ENCODE assay signal across 8 cellular contexts in genomic region chr12:25194722-25195055, GRCh38. TPM values are rescaled to one million over a fixed set of nuclear protein-coding genes. Genes with fewer than 3 reads are reported as not detected.
A peak's percentile ranks its signal among the peaks of the same experiment; 100 is the strongest.
DNase-seq lines count a peak whose midpoint lies in the region; ATAC-seq and TF ChIP-seq lines count a peak whose summit lies in the region.

No MANE protein-coding gene starts in this region.

- H3K27me3 ChIP-seq in stomach smooth muscle (ENCODE audit: control insufficient read depth in 1 of 2, insufficient read depth in 2 of 2, low read length in 2 of 2) = no peaks in the 10 kb centered on the region

- peaks cover 9% of the 10 kb centered on the region for H3K4me1 ChIP-seq in stomach smooth muscle (ENCODE audit: control insufficient read depth, insufficient read depth, low read length)

- DNase-seq in T-helper 1 cell (no peak), GM19238 (ENCODE audit: insufficient read length, low spot score) (no peak), islet precursor cell (no peak)
- no peak for DNase-seq in activated CD8-positive, alpha-beta T cell treated with anti-CD3 and anti-CD28 coated beads for 36 hours

- peak overlapping the region; percentile 92 for H3K27ac Mint-ChIP-seq in T-helper 1 cell treated with Interleukin-12 subunit alpha and Interleukin-12 subunit beta and Interleukin-4 antibody, amounts not matched to agents 30 μg/mL and 1 μg/mL, for 36 hours
- peak overlapping the region; percentile 95 for H3K27ac Mint-ChIP-seq in activated CD8-positive, alpha-beta T cell treated with anti-CD3 and anti-CD28 coated beads for 36 hours

- H3K9me3 ChIP-seq in iPS-18c (ENCODE audit: control insufficient read depth, insufficient read depth, low read length) = no peaks in the 10 kb centered on the region
- no peaks in the 10 kb centered on the region for H3K9me3 ChIP-seq in stomach smooth muscle (ENCODE audit: control insufficient read depth in 2 of 2, low read length in 2 of 2)

- peaks cover 5% of the 10 kb centered on the region for H3K27me3 Mint-ChIP-seq in T-helper 1 cell treated with Interleukin-12 subunit alpha and Interleukin-12 subunit beta and Interleukin-4 antibody, amounts not matched to agents 30 μg/mL and 1 μg/mL, for 36 hours (ENCODE audit: low read depth)
- H3K27me3 Mint-ChIP-seq in activated CD8-positive, alpha-beta T cell treated with anti-CD3 and anti-CD28 coated beads for 36 hours = no peaks in the 10 kb centered on the region

- peak overlapping the region; percentile 95 for H3K27ac ChIP-seq in stomach smooth muscle (ENCODE audit: low read length)

- POLR2A ChIA-PET in activated CD8-positive, alpha-beta T cell treated with anti-CD3 and anti-CD28 coated beads for 36 hours (lab: Charles Lee) = interaction anchor here (1.5 kb wide), 1 partner anchor 14 kb away, joined by 5 read pairs; no protein-coding TSS in a partner anchor

- peaks cover 23% of the 10 kb centered on the region for H3K4me1 Mint-ChIP-seq in T-helper 1 cell treated with Interleukin-12 subunit alpha and Interleukin-12 subunit beta and Interleukin-4 antibody, amounts not matched to agents 30 μg/mL and 1 μg/mL, for 36 hours (ENCODE audit: low read depth)
- H3K4me1 Mint-ChIP-seq in activated CD8-positive, alpha-beta T cell treated with anti-CD3 and anti-CD28 coated beads for 36 hours (ENCODE audit: low read depth) = peaks cover 16% of the 10 kb centered on the region

- peak overlapping the region; percentile 71 to 97 for H3K9ac ChIP-seq in stomach smooth muscle (ENCODE audit: low read length in 2 of 2)

- peak overlapping the region; percentile 99 for H3K4me3 Mint-ChIP-seq in T-helper 1 cell treated with Interleukin-12 subunit alpha and Interleukin-12 subunit beta and Interleukin-4 antibody, amounts not matched to agents 30 μg/mL and 1 μg/mL, for 36 hours
- peak overlapping the region; percentile 92 for H3K4me3 Mint-ChIP-seq in activated CD8-positive, alpha-beta T cell treated with anti-CD3 and anti-CD28 coated beads for 36 hours

- intact Hi-C loops in activated CD8-positive, alpha-beta T cell treated with anti-CD3 and anti-CD28 coated beads for 36 hours (cut with micrococcal nuclease) = loop anchor here (5.0 kb wide), 1 partner anchor 43 kb away; no protein-coding TSS in a partner anchor

- no peaks in the 10 kb centered on the region for H3K9me3 Mint-ChIP-seq in T-helper 1 cell treated with Interleukin-12 subunit alpha and Interleukin-12 subunit beta and Interleukin-4 antibody, amounts not matched to agents 30 μg/mL and 1 μg/mL, for 36 hours
- no peaks in the 10 kb centered on the region for H3K9me3 Mint-ChIP-seq in activated CD8-positive, alpha-beta T cell treated with anti-CD3 and anti-CD28 coated beads for 36 hours

- TF ChIP-seq CTCF in activated CD8-positive, alpha-beta T cell treated with anti-CD3 and anti-CD28 coated beads for 36 hours (IDR thresholded peaks at IDR 0.05) = no peak

- CTCF ChIA-PET in activated CD8-positive, alpha-beta T cell treated with anti-CD3 and anti-CD28 coated beads for 36 hours (lab: Charles Lee) = interaction anchor here (1.0 to 1.8 kb wide), 3 partner anchors 40 to 100 kb away, joined by 3 to 8 read pairs (median 8); no protein-coding TSS in a partner anchor

- H3K4me3 ChIP-seq in iPS-18c (ENCODE audit: insufficient read depth, low read depth, low read length) (peak overlapping the region; percentile 70), stomach smooth muscle (ENCODE audit: low read length in 2 of 2) (peak overlapping the region; percentile 91 to 96)

- peaks cover 6% of the 10 kb centered on the region for H3K36me3 Mint-ChIP-seq in T-helper 1 cell treated with Interleukin-12 subunit alpha and Interleukin-12 subunit beta and Interleukin-4 antibody, amounts not matched to agents 30 μg/mL and 1 μg/mL, for 36 hours (ENCODE audit: low read depth)
- H3K36me3 Mint-ChIP-seq in activated CD8-positive, alpha-beta T cell treated with anti-CD3 and anti-CD28 coated beads for 36 hours (ENCODE audit: low read depth) = no peaks in the 10 kb centered on the region

- ATAC-seq in activated CD8-positive, alpha-beta T cell treated with anti-CD3 and anti-CD28 coated beads for 36 hours = no peak
- ATAC-seq in HG03280 (IDR thresholded peaks at IDR 0.05; ENCODE audit: unreplicated experiment) = no peak

- H3K36me3 ChIP-seq in stomach smooth muscle (ENCODE audit: control insufficient read depth in 2 of 2, insufficient read depth in 2 of 2, low read length in 2 of 2) = peaks cover 0 to 2% of the 10 kb centered on the region in 2 donors

RNA-seq across cellular contexts. Expression of gene DNAI7, which starts 0.3 kb away (rescaled TPM):
- not detected for total RNA-seq in activated CD8-positive, alpha-beta T cell treated with anti-CD3 and anti-CD28 coated beads for 36 hours

RNA-seq across cellular contexts. Expression of gene ETFRF1, which starts 0.3 kb away (rescaled TPM):
- 10 to 100 TPM; 10.1 to 11.0 TPM for total RNA-seq in activated CD8-positive, alpha-beta T cell treated with anti-CD3 and anti-CD28 coated beads for 36 hours

RNA-seq across cellular contexts. Expression of gene KRAS, which starts 56.0 kb away (rescaled TPM):
- 10 to 100 TPM; 17.0 to 19.0 TPM for total RNA-seq in activated CD8-positive, alpha-beta T cell treated with anti-CD3 and anti-CD28 coated beads for 36 hours
